18 cellular contexts compared by ENCODE assay signal in genomic region chr3:41321642-41321980, GRCh38.
DNase-seq lines count a peak whose midpoint lies in the region; ATAC-seq, FAIRE-seq and TF ChIP-seq lines count a peak whose summit lies in the region.
"Had no signal": no experiment of that assay in that cellular context is flagged by ENCODE, and none has a peak within 500 bp of the region (broad histone marks: within the 10 kb centered on the region; RNA-seq: fewer than 3 reads in every experiment).

No MANE protein-coding gene starts in this region.

- H3K4me3 ChIP-seq in HUES48 (ENCODE audit: low read depth, low read length) (no peak overlapping the region), H1 (ENCODE audit: extremely low read depth in 1 of 4, insufficient read depth in 2 of 4, low read depth in 3 of 4, low read length in 4 of 4) (0 out of 8 replicates have a peak overlapping the region, but pooled peaks of 1 of the 4 experiments have one; percentile 28), mesendoderm (ENCODE audit: low read length) (no peak overlapping the region)
- H3K4me3 ChIP-seq: HAP-1 had no signal

- H3K9ac ChIP-seq in HUES48 (ENCODE audit: low read depth, low read length) (no peak overlapping the region), H1 (replicated peaks in 1 of 4; ENCODE audit: extremely low read depth in 1 of 4, low read depth in 3 of 4, low read length in 3 of 4) (no peak overlapping the region), mesendoderm (ENCODE audit: low read length) (no peak overlapping the region)

- H3K27ac Mint-ChIP-seq in activated CD8-positive, alpha-beta T cell treated with anti-CD3 and anti-CD28 coated beads for 36 hours, result no peak overlapping the region
- H3K27ac Mint-ChIP-seq: CD4-positive, CD25-positive, alpha-beta regulatory T cell; CD8-positive, alpha-beta memory T cell had no signal

- H3K4me1 Mint-ChIP-seq in activated CD8-positive, alpha-beta T cell treated with anti-CD3 and anti-CD28 coated beads for 36 hours (ENCODE audit: low read depth), result no peaks in the 10 kb centered on the region
- H3K4me1 Mint-ChIP-seq: CD8-positive, alpha-beta memory T cell had no signal

- peak overlapping the region; percentile 3; the same call in 1 of the 2 replicates for H2BK20ac ChIP-seq in H1 (ENCODE audit: low read length)

- H3K18ac ChIP-seq in H1 (ENCODE audit: extremely low read depth, low read length), result peak overlapping the region; percentile 71
- H3K18ac ChIP-seq in mesendoderm (ENCODE audit: low read length), result no peak overlapping the region

- no peak overlapping the region for H2AFZ ChIP-seq in H1 (ENCODE audit: low read length)

- H4K8ac ChIP-seq in H1 (ENCODE audit: extremely low read depth, insufficient read depth, low read length) (no peak overlapping the region), mesendoderm (ENCODE audit: low read depth, low read length) (no peak overlapping the region)

- no peaks in the 10 kb centered on the region for H3K27me3 Mint-ChIP-seq in activated CD8-positive, alpha-beta T cell treated with anti-CD3 and anti-CD28 coated beads for 36 hours
- H3K27me3 Mint-ChIP-seq: CD4-positive, CD25-positive, alpha-beta regulatory T cell; CD8-positive, alpha-beta memory T cell had no signal

- no peaks in the 10 kb centered on the region for H4K20me1 ChIP-seq in H1 (replicated peaks in 1 of 2; ENCODE audit: control insufficient read depth in 1 of 2, insufficient read depth in 2 of 2, low read length in 2 of 2)

- H3K27me3 ChIP-seq in HUES48 (ENCODE audit: control insufficient read depth, insufficient read depth, low read length) (no peaks in the 10 kb centered on the region), H1 (replicated peaks in 1 of 4; ENCODE audit: control insufficient read depth in 3 of 4, extremely low read depth in 1 of 4, insufficient read depth in 3 of 4, low read length in 3 of 4) (no peaks in the 10 kb centered on the region), mesendoderm (ENCODE audit: insufficient read depth, low read length, poor library complexity) (no peaks in the 10 kb centered on the region)
- H3K27me3 ChIP-seq: BE2C had no signal

- no peak for FAIRE-seq in H1 (lab: Jason Lieb, UNC)
- FAIRE-seq: A204.1 had no signal

- H3K4me2 ChIP-seq in H1 (ENCODE audit: insufficient read depth in 1 of 2, low read depth in 2 of 2, low read length in 2 of 2), result peak overlapping the region; percentile 52 to 65; a peak in 1 of 4 replicates
- no peak overlapping the region for H3K4me2 ChIP-seq in mesendoderm (ENCODE audit: low read length)

- H4K5ac ChIP-seq in H1 (ENCODE audit: insufficient read length, low read depth, low read length) (no peak overlapping the region), mesendoderm (ENCODE audit: low read length) (no peak overlapping the region)

- no peak for TF ChIP-seq POLR2A in H1 (IDR thresholded peaks at IDR 0.05; ENCODE audit: control extremely low read depth in 1 of 2, low read depth in 2 of 2, low read length in 2 of 2)

- H3K23me2 ChIP-seq in H1 (ENCODE audit: low read depth, low read length), result no peaks in the 10 kb centered on the region

- H2BK15ac ChIP-seq in H1 (ENCODE audit: low read length), result peak overlapping the region; percentile 23; the same call in 1 of the 2 replicates
- H2BK15ac ChIP-seq in mesendoderm (replicated peaks; ENCODE audit: low read depth), result no peak overlapping the region

- CTCF ChIA-PET in H1 (lab: Charles Lee; ENCODE audit: partially characterized antibody), result no interaction called here
- CTCF ChIA-PET in activated CD8-positive, alpha-beta T cell treated with anti-CD3 and anti-CD28 coated beads for 36 hours (lab: Charles Lee), result no interaction called here

- no peaks in the 10 kb centered on the region for H3K36me3 Mint-ChIP-seq in activated CD8-positive, alpha-beta T cell treated with anti-CD3 and anti-CD28 coated beads for 36 hours (ENCODE audit: low read depth)

- H3K56ac ChIP-seq in H1 (replicated peaks; ENCODE audit: insufficient read length, low read depth, low read length), result no peak overlapping the region
- H3K56ac ChIP-seq in mesendoderm (ENCODE audit: low read length), result no peak overlapping the region

- H2BK120ac ChIP-seq in H1 (replicated peaks; ENCODE audit: low read depth, low read length), result peak overlapping the region; percentile 93
- H2BK120ac ChIP-seq in mesendoderm (ENCODE audit: low read depth, low read length), result no peak overlapping the region

- H2AK5ac ChIP-seq in H1 (ENCODE audit: low read depth, low read length) (no peak overlapping the region), mesendoderm (ENCODE audit: low read length) (no peak overlapping the region)

- peaks cover 27% of the 10 kb centered on the region for H3K4me1 ChIP-seq in HUES48 (ENCODE audit: control insufficient read depth, insufficient read depth, low read length)
- H3K4me1 ChIP-seq in H1 (replicated peaks in 1 of 4; ENCODE audit: control insufficient read depth in 3 of 4, insufficient read depth in 4 of 4, low read length in 3 of 4), result peaks cover 3 to 17% (median 14%) of the 10 kb centered on the region in 4 experiments
- H3K4me1 ChIP-seq in mesendoderm (ENCODE audit: control insufficient read depth, low read depth, low read length), result peaks cover 6% of the 10 kb centered on the region
- H3K4me1 ChIP-seq: BE2C, HAP-1 had no signal

- no peaks in the 10 kb centered on the region for H3K9me3 Mint-ChIP-seq in activated CD8-positive, alpha-beta T cell treated with anti-CD3 and anti-CD28 coated beads for 36 hours
- H3K9me3 Mint-ChIP-seq: CD8-positive, alpha-beta memory T cell had no signal

- H3K14ac ChIP-seq in H1 (ENCODE audit: insufficient read length), result peak overlapping the region; percentile 82

- peak overlapping the region; percentile 83 for H3K27ac ChIP-seq in HUES48 (ENCODE audit: low read depth, low read length)
- H3K27ac ChIP-seq in H1 (ENCODE audit: low read depth, low read length), result no peak overlapping the region
- peak overlapping the region; percentile 27 for H3K27ac ChIP-seq in mesendoderm (ENCODE audit: low read depth, low read length)

- H3K79me1 ChIP-seq in H1 (ENCODE audit: low read depth, low read length) (no peaks in the 10 kb centered on the region), mesendoderm (ENCODE audit: low read length) (no peaks in the 10 kb centered on the region)

- H2BK5ac ChIP-seq in H1 (ENCODE audit: low read depth, low read length), result peak overlapping the region; percentile 81; the same call in 1 of the 2 replicates
- H2BK5ac ChIP-seq in mesendoderm (ENCODE audit: low read length), result no peak overlapping the region

- TF ChIP-seq CTCF in H1 (IDR thresholded peaks at IDR 0.05; ENCODE audit: control extremely low read depth in 1 of 3, insufficient read depth in 1 of 3, low read depth in 1 of 3, low read length in 3 of 3) (no peak), omental fat pad (IDR thresholded peaks at IDR 0.05) (no peak)
- no peak for TF ChIP-seq CTCF in activated CD8-positive, alpha-beta T cell treated with anti-CD3 and anti-CD28 coated beads for 36 hours (IDR thresholded peaks at IDR 0.05)

- no peaks in the 10 kb centered on the region for H3K9me3 ChIP-seq in HUES48 (ENCODE audit: control insufficient read depth, insufficient read depth, low read length)
- no peaks in the 10 kb centered on the region for H3K9me3 ChIP-seq in H1 (ENCODE audit: insufficient read depth in 2 of 2, low read depth in 1 of 2, low read length in 1 of 2)
- H3K9me3 ChIP-seq: BE2C, HAP-1 had no signal

- intact Hi-C loops in activated CD8-positive, alpha-beta T cell treated with anti-CD3 and anti-CD28 coated beads for 36 hours (cut with micrococcal nuclease), result no loop called here

- no peak for DNase-seq in H1 (ENCODE audit: low read depth in 1 of 2, low spot score in 2 of 2)
- no peak for DNase-seq in mesendoderm
- no peak for DNase-seq in DMS53 treated with DMSO at 0.1 percent for 48 hours (lab: John Stamatoyannopoulos, UW; ENCODE audit: unreplicated experiment)
- DNase-seq in activated CD8-positive, alpha-beta T cell treated with anti-CD3 and anti-CD28 coated beads for 36 hours, result no peak
- no peak for DNase-seq in omental fat pad (ENCODE audit: low spot score)
- DNase-seq: ACHN; BE2C; C1 segment of cervical spinal cord; CD4-positive, CD25-positive, alpha-beta regulatory T cell; CD8-positive, alpha-beta memory T cell; COR-L47; DMS 273 treated with DMSO at 0.1 percent for 48 hours; DMS53; GF-D8; GOT3 had no signal

- no peak for TF ChIP-seq EP300 in H1 (IDR thresholded peaks at IDR 0.05; ENCODE audit: borderline replicate concordance in 1 of 2, low read depth in 2 of 2, low read length in 2 of 2)

- 79% methylated on average over 5 of the region's 5 CpGs; no CpG with 5 or more reads in 1 of the 2 experiments for WGBS in H1 (ENCODE audit: extremely low coverage in 1 of 2, insufficient coverage in 1 of 2, insufficient read length in 1 of 2, insufficient replicate concordance in 2 of 2, low coverage in 1 of 2, low lambda C conversion rate in 2 of 2, missing lambda C conversion rate in 1 of 2), 2 experiments
- no CpG with 5 or more reads among the region's 5 CpGs for WGBS in mesendoderm (ENCODE audit: extremely low coverage, insufficient coverage, low lambda C conversion rate)

- H3K4ac ChIP-seq in H1 (replicated peaks; ENCODE audit: insufficient read length, low read depth, low read length) (peak overlapping the region; percentile 80), mesendoderm (ENCODE audit: low read depth, low read length) (no peak overlapping the region)

- POLR2A ChIA-PET in H1 (lab: Charles Lee; ENCODE audit: partially characterized antibody), result no interaction called here
- POLR2A ChIA-PET in activated CD8-positive, alpha-beta T cell treated with anti-CD3 and anti-CD28 coated beads for 36 hours (lab: Charles Lee), result no interaction called here

- H3K36me3 ChIP-seq in HUES48 (ENCODE audit: control insufficient read depth, insufficient read depth, low read length), result no peaks in the 10 kb centered on the region
- no peaks in the 10 kb centered on the region for H3K36me3 ChIP-seq in H1 (ENCODE audit: control insufficient read depth in 2 of 4, insufficient read depth in 4 of 4, low read length in 3 of 4)
- no peaks in the 10 kb centered on the region for H3K36me3 ChIP-seq in mesendoderm (ENCODE audit: control insufficient read depth, insufficient read depth, low read length)
- H3K36me3 ChIP-seq: BE2C, HAP-1 had no signal

- no peak for ATAC-seq in activated CD8-positive, alpha-beta T cell treated with anti-CD3 and anti-CD28 coated beads for 36 hours
- ATAC-seq in omental fat pad (ENCODE audit: low FRiP score), result no peak

- H4K91ac ChIP-seq in H1 (replicated peaks; ENCODE audit: insufficient read length, low read length), result peak overlapping the region; percentile 92

- H3K79me2 ChIP-seq in H1 (ENCODE audit: control insufficient read depth in 1 of 2, insufficient read depth in 2 of 2, low read length in 2 of 2) (no peaks in the 10 kb centered on the region), mesendoderm (ENCODE audit: control insufficient read depth, insufficient read depth, low read length) (no peaks in the 10 kb centered on the region)

- TF ChIP-seq RAD21 in H1 (IDR thresholded peaks at IDR 0.05 in 1 of 2, conservative IDR thresholded peaks at IDR 0.05 in 1 of 2; ENCODE audit: low read depth in 2 of 2, low read length in 2 of 2), result no peak

- H3K4me3 Mint-ChIP-seq in activated CD8-positive, alpha-beta T cell treated with anti-CD3 and anti-CD28 coated beads for 36 hours, result no peak overlapping the region
- H3K4me3 Mint-ChIP-seq: CD4-positive, CD25-positive, alpha-beta regulatory T cell; CD8-positive, alpha-beta memory T cell had no signal

- H2BK12ac ChIP-seq in H1 (ENCODE audit: low read depth, low read length), result peak overlapping the region; percentile 28; the same call in 1 of the 2 replicates

- H3K23ac ChIP-seq in H1 (ENCODE audit: insufficient read length) (no peak overlapping the region), mesendoderm (ENCODE audit: low read length) (no peak overlapping the region)
